15 cellular contexts compared by ENCODE assay signal in the genomic region with DNA sequence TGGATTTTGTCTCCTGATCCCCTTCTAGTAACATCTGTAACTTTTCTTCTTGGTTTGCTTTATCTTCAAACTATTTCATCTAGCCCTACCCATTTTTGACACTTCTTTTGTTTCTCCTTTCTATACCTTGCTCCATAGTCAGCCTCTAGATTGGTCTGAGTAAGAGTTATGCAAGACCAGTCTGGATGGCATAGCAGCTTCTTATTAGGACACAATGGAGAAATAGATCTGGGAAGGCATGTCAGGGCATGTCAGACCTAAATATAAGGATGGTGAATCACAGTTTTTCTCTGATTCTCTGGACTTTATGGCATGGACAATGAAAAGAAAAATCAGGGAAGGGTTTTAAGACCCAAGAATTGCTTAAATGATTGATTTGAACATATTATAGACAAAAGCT.
DNase-seq lines count a peak whose midpoint lies in the region; TF ChIP-seq lines count a peak whose summit lies in the region.
"Had no signal": no experiment of that assay in that cellular context is flagged by ENCODE, and none has a peak within 500 bp of the region (broad histone marks: within the 10 kb centered on the region; RNA-seq: fewer than 3 reads in every experiment).

No MANE protein-coding gene starts in this region.

- no peak for TF ChIP-seq CTCF in osteocyte (IDR thresholded peaks at IDR 0.05)
- TF ChIP-seq CTCF in esophagus muscularis mucosa (IDR thresholded peaks at IDR 0.05) = no peak

- no peak for TF ChIP-seq POLR2A in esophagus muscularis mucosa (IDR thresholded peaks at IDR 0.05; ENCODE audit: low read depth)

- H3K27me3 Mint-ChIP-seq in osteocyte (ENCODE audit: unreplicated experiment) = no peaks in the 10 kb centered on the region
- H3K27me3 Mint-ChIP-seq: activated CD8-positive, alpha-beta T cell treated with anti-CD3 and anti-CD28 coated beads for 36 hours had no signal

- DNase-seq in GM04503 (ENCODE audit: low read depth) (peak; percentile 62), NOMO-1 (lab: John Stamatoyannopoulos, UW; ENCODE audit: unreplicated experiment in 2 of 2) (peak; percentile 71 to 89), epithelial cell of prostate (ENCODE audit: low read depth, low spot score) (peak; percentile 93), osteocyte (ENCODE audit: extremely low spot score, unreplicated experiment) (no peak), activated T-cell treated with anti-CD3 and anti-CD28 coated beads for 4 hours (no peak), midbrain (lab: John Stamatoyannopoulos, UW) (no peak), esophagus muscularis mucosa (ENCODE audit: extremely low spot score) (no peak), medulla oblongata (ENCODE audit: extremely low spot score) (no peak)
- DNase-seq: activated CD8-positive, alpha-beta T cell treated with anti-CD3 and anti-CD28 coated beads for 36 hours; activated naive CD8-positive, alpha-beta T cell treated with anti-CD3 and anti-CD28 coated beads, Interleukin-2, amount 10 ng/mL, durations not matched to agents 7 days and 5 days; GF-D8; left ventricle myocardium inferior; NCI-H2171 had no signal

- H3K4me3 Mint-ChIP-seq in osteocyte (ENCODE audit: unreplicated experiment) = no peak overlapping the region
- H3K4me3 Mint-ChIP-seq: activated CD8-positive, alpha-beta T cell treated with anti-CD3 and anti-CD28 coated beads for 36 hours; activated naive CD8-positive, alpha-beta T cell treated with anti-CD3 and anti-CD28 coated beads, Interleukin-2, amount 10 ng/mL, durations not matched to agents 7 days and 5 days had no signal

- no peaks in the 10 kb centered on the region for H3K9me3 Mint-ChIP-seq in osteocyte (ENCODE audit: unreplicated experiment)
- H3K9me3 Mint-ChIP-seq: activated CD8-positive, alpha-beta T cell treated with anti-CD3 and anti-CD28 coated beads for 36 hours; activated naive CD8-positive, alpha-beta T cell treated with anti-CD3 and anti-CD28 coated beads, Interleukin-2, amount 10 ng/mL, durations not matched to agents 7 days and 5 days had no signal

- no peaks in the 10 kb centered on the region for H3K4me1 Mint-ChIP-seq in osteocyte (ENCODE audit: unreplicated experiment)
- H3K4me1 Mint-ChIP-seq: activated naive CD8-positive, alpha-beta T cell treated with anti-CD3 and anti-CD28 coated beads, Interleukin-2, amount 10 ng/mL, durations not matched to agents 7 days and 5 days had no signal

- H3K27ac Mint-ChIP-seq in osteocyte (ENCODE audit: unreplicated experiment) = peak overlapping the region; percentile 12
- H3K27ac Mint-ChIP-seq: activated CD8-positive, alpha-beta T cell treated with anti-CD3 and anti-CD28 coated beads for 36 hours; activated naive CD8-positive, alpha-beta T cell treated with anti-CD3 and anti-CD28 coated beads, Interleukin-2, amount 10 ng/mL, durations not matched to agents 7 days and 5 days had no signal

- no peaks in the 10 kb centered on the region for H3K36me3 ChIP-seq in esophagus muscularis mucosa
- H3K36me3 ChIP-seq: left ventricle myocardium inferior, SJSA1 had no signal

- H3K36me3 Mint-ChIP-seq in osteocyte (ENCODE audit: unreplicated experiment) = no peaks in the 10 kb centered on the region
- H3K36me3 Mint-ChIP-seq: activated naive CD8-positive, alpha-beta T cell treated with anti-CD3 and anti-CD28 coated beads, Interleukin-2, amount 10 ng/mL, durations not matched to agents 7 days and 5 days had no signal

- no peak overlapping the region for H3K4me3 ChIP-seq in esophagus muscularis mucosa
- H3K4me3 ChIP-seq: left ventricle myocardium inferior, SJSA1 had no signal

- no peaks in the 10 kb centered on the region for H3K9me3 ChIP-seq in esophagus muscularis mucosa
- H3K9me3 ChIP-seq: left ventricle myocardium inferior, SJSA1 had no signal

- peak overlapping the region; percentile 68 for H3K27ac ChIP-seq in epithelial cell of prostate
- no peak overlapping the region for H3K27ac ChIP-seq in esophagus muscularis mucosa (replicated peaks in 1 of 4)
- H3K27ac ChIP-seq: HL-60, left ventricle myocardium inferior, SJSA1 had no signal

- intact Hi-C loops in esophagus muscularis mucosa (cut with DNase I) = no loop called here

- no peak for TF ChIP-seq EP300 in esophagus muscularis mucosa (IDR thresholded peaks at IDR 0.05)

- H3K4me1 ChIP-seq in esophagus muscularis mucosa = peaks cover 0 to 7% (median 0%) of the 10 kb centered on the region in 4 donors
- H3K4me1 ChIP-seq: left ventricle myocardium inferior had no signal

- no peaks in the 10 kb centered on the region for H3K27me3 ChIP-seq in esophagus muscularis mucosa
- H3K27me3 ChIP-seq: SJSA1 had no signal

Comparison
In these comparisons a context has a peak if more than half of its experiments do, and no peak if none do; other contexts are left out.
1. DNase-seq: peak in GM04503 (single experiment), NOMO-1 (2 of 2) and epithelial cell of prostate (single experiment); none in osteocyte (single experiment), activated T-cell treated with anti-CD3 and anti-CD28 coated beads for 4 hours (single experiment), midbrain (single experiment), esophagus muscularis mucosa (single experiment) and medulla oblongata (single experiment).